11 cellular contexts compared by ENCODE assay signal in genomic region chr5:35781181-35781580, GRCh38.
DNase-seq lines count a peak whose midpoint lies in the region; ATAC-seq and TF ChIP-seq lines count a peak whose summit lies in the region.
"Had no signal": no experiment of that assay in that cellular context is flagged by ENCODE, and none has a peak within 500 bp of the region (broad histone marks: within the 10 kb centered on the region; RNA-seq: fewer than 3 reads in every experiment).

No MANE protein-coding gene starts in this region.

- POLR2A ChIA-PET in CD8-positive, alpha-beta memory T cell (lab: Charles Lee) = interaction anchor here (0.5 to 3.5 kb wide), 7 partner anchors 30 to 107 kb away, joined by 3 to 22 read pairs (median 6); partner anchors contain the start of gene IL7R
- POLR2A ChIA-PET in activated CD8-positive, alpha-beta T cell treated with anti-CD3 and anti-CD28 coated beads, Interleukin-2, amount 10 ng/mL, durations not matched to agents 7 days and 5 days (lab: Charles Lee) = interaction anchor here (0.9 to 3.7 kb wide), 4 partner anchors 41 to 371 kb away, joined by 3 to 14 read pairs (median 8); partner anchors contain the start of gene SKP2

- TF ChIP-seq POLR2A in right lobe of liver (IDR thresholded peaks at IDR 0.05) = no peak

- H3K4me3 Mint-ChIP-seq in CD8-positive, alpha-beta memory T cell = peak overlapping the region in 6 of 7 donors; percentile 48 to 79 (median 73)
- no peak overlapping the region for H3K4me3 Mint-ChIP-seq in activated CD8-positive, alpha-beta T cell treated with anti-CD3 and anti-CD28 coated beads, Interleukin-2, amount 10 ng/mL, durations not matched to agents 7 days and 5 days

- WGBS in right lobe of liver (ENCODE audit: insufficient coverage, low coverage, low lambda C conversion rate, missing lambda C conversion rate) = 54% methylated on average over 2 of the region's 2 CpGs

- H3K27me3 Mint-ChIP-seq in CD8-positive, alpha-beta memory T cell = peaks cover 0 to 2% of the 10 kb centered on the region in 2 donors
- no peaks in the 10 kb centered on the region for H3K27me3 Mint-ChIP-seq in activated CD8-positive, alpha-beta T cell treated with anti-CD3 and anti-CD28 coated beads, Interleukin-2, amount 10 ng/mL, durations not matched to agents 7 days and 5 days (ENCODE audit: low read depth)

- CTCF ChIA-PET in CD8-positive, alpha-beta memory T cell (lab: Charles Lee) = interaction anchor here (1.0 to 7.8 kb wide), 12 partner anchors 9 to 145 kb away, joined by 3 to 77 read pairs (median 5); partner anchors contain the start of gene IL7R
- CTCF ChIA-PET in activated CD8-positive, alpha-beta T cell treated with anti-CD3 and anti-CD28 coated beads, Interleukin-2, amount 10 ng/mL, durations not matched to agents 7 days and 5 days (lab: Charles Lee) = interaction anchor here (0.7 to 7.8 kb wide), 11 partner anchors 9 to 143 kb away, joined by 3 to 160 read pairs (median 36); partner anchors contain the start of gene IL7R

- H3K27me3 ChIP-seq in CD8-positive, alpha-beta memory T cell (ENCODE audit: insufficient read depth, low read length, poor library complexity, severe bottlenecking) = no peaks in the 10 kb centered on the region
- H3K27me3 ChIP-seq in right lobe of liver = no peaks in the 10 kb centered on the region
- H3K27me3 ChIP-seq: colonic mucosa had no signal

- no peaks in the 10 kb centered on the region for H3K36me3 ChIP-seq in CD8-positive, alpha-beta memory T cell (ENCODE audit: insufficient read depth, low read length)
- no peaks in the 10 kb centered on the region for H3K36me3 ChIP-seq in right lobe of liver
- H3K36me3 ChIP-seq: colonic mucosa had no signal

- no peaks in the 10 kb centered on the region for H3K9me3 Mint-ChIP-seq in CD8-positive, alpha-beta memory T cell
- no peaks in the 10 kb centered on the region for H3K9me3 Mint-ChIP-seq in activated CD8-positive, alpha-beta T cell treated with anti-CD3 and anti-CD28 coated beads, Interleukin-2, amount 10 ng/mL, durations not matched to agents 7 days and 5 days (ENCODE audit: insufficient read depth)

- intact Hi-C loops in right lobe of liver (cut with DNase I) = no loop called here
- intact Hi-C loops in posterior cingulate gyrus (cut with DNase I) = no loop called here

- H3K4me1 Mint-ChIP-seq in CD8-positive, alpha-beta memory T cell = peaks cover 68 to 88% (median 87%) of the 10 kb centered on the region in 3 donors
- H3K4me1 Mint-ChIP-seq in activated CD8-positive, alpha-beta T cell treated with anti-CD3 and anti-CD28 coated beads, Interleukin-2, amount 10 ng/mL, durations not matched to agents 7 days and 5 days (ENCODE audit: low read depth) = peaks cover 62% of the 10 kb centered on the region

- no peaks in the 10 kb centered on the region for H3K9me3 ChIP-seq in CD8-positive, alpha-beta memory T cell (ENCODE audit: low read length)
- H3K9me3 ChIP-seq in right lobe of liver = no peaks in the 10 kb centered on the region
- H3K9me3 ChIP-seq: colonic mucosa had no signal

- DNase-seq in AG08395 (ENCODE audit: low spot score) = peak; percentile 19
- no peak for DNase-seq in CD8-positive, alpha-beta memory T cell
- DNase-seq in activated CD8-positive, alpha-beta T cell treated with anti-CD3 and anti-CD28 coated beads, Interleukin-2, amount 10 ng/mL, durations not matched to agents 7 days and 5 days = no peak
- no peak for DNase-seq in right lobe of liver
- DNase-seq in COLO829 (ENCODE audit: low spot score) = no peak
- no peak for DNase-seq in NCI-H1930 (lab: John Stamatoyannopoulos, UW)
- no peak for DNase-seq in posterior cingulate gyrus
- DNase-seq: colonic mucosa, Kasumi-1, NCI-H2081 had no signal

- peak overlapping the region; percentile 85 to 98 (median 94) for H3K27ac Mint-ChIP-seq in CD8-positive, alpha-beta memory T cell
- peak overlapping the region; percentile 45 for H3K27ac Mint-ChIP-seq in activated CD8-positive, alpha-beta T cell treated with anti-CD3 and anti-CD28 coated beads, Interleukin-2, amount 10 ng/mL, durations not matched to agents 7 days and 5 days

- H3K36me3 Mint-ChIP-seq in CD8-positive, alpha-beta memory T cell = peaks cover 0 to 10% (median 0%) of the 10 kb centered on the region in 3 donors
- no peaks in the 10 kb centered on the region for H3K36me3 Mint-ChIP-seq in activated CD8-positive, alpha-beta T cell treated with anti-CD3 and anti-CD28 coated beads, Interleukin-2, amount 10 ng/mL, durations not matched to agents 7 days and 5 days (ENCODE audit: low read depth)

- H3K4me1 ChIP-seq in CD8-positive, alpha-beta memory T cell (ENCODE audit: insufficient read depth, low read length) = peaks cover 72% of the 10 kb centered on the region
- H3K4me1 ChIP-seq in right lobe of liver = no peaks in the 10 kb centered on the region
- H3K4me1 ChIP-seq: colonic mucosa had no signal

- peak overlapping the region; percentile 30 for H3K4me3 ChIP-seq in CD8-positive, alpha-beta memory T cell (ENCODE audit: low read length)
- H3K4me3 ChIP-seq in right lobe of liver = no peak overlapping the region
- H3K4me3 ChIP-seq: colonic mucosa had no signal

- H3K27ac ChIP-seq in CD8-positive, alpha-beta memory T cell (ENCODE audit: low read depth, low read length) = no peak overlapping the region
- no peak overlapping the region for H3K27ac ChIP-seq in right lobe of liver
- H3K27ac ChIP-seq: colonic mucosa had no signal

- no peak for TF ChIP-seq CTCF in right lobe of liver (IDR thresholded peaks at IDR 0.05)

- no peak for ATAC-seq in activated CD8-positive, alpha-beta T cell treated with anti-CD3 and anti-CD28 coated beads, Interleukin-2, amount 10 ng/mL, durations not matched to agents 7 days and 5 days
- ATAC-seq in right lobe of liver (peak; percentile 35 to 61 (median 46)), HG02973 (IDR thresholded peaks at IDR 0.05; ENCODE audit: unreplicated experiment) (no peak)

Comparison
In these comparisons a context has a peak if more than half of its experiments do, and no peak if none do; other contexts are left out.
1. ATAC-seq: peak in right lobe of liver (4 of 4); none in activated CD8-positive, alpha-beta T cell treated with anti-CD3 and anti-CD28 coated beads, Interleukin-2, amount 10 ng/mL, durations not matched to agents 7 days and 5 days (single experiment) and HG02973 (single experiment).